ENCODE assay signal across 8 cellular contexts in genomic region chr2:197075754-197076337, GRCh38.
A peak's percentile ranks its signal among the peaks of the same experiment; 100 is the strongest.
DNase-seq lines count a peak whose midpoint lies in the region; ATAC-seq and TF ChIP-seq lines count a peak whose summit lies in the region.

No MANE protein-coding gene starts in this region.

- no peaks in the 10 kb centered on the region for H3K27me3 Mint-ChIP-seq in activated CD8-positive, alpha-beta T cell treated with anti-CD3 and anti-CD28 coated beads for 36 hours

- H3K4me3 ChIP-seq in BJ (ENCODE audit: low read depth, low read length): no peak overlapping the region
- H3K4me3 ChIP-seq in suprapubic skin: no peak overlapping the region

- peaks cover 45% of the 10 kb centered on the region for H3K4me1 Mint-ChIP-seq in activated CD8-positive, alpha-beta T cell treated with anti-CD3 and anti-CD28 coated beads for 36 hours (ENCODE audit: low read depth)

- H3K36me3 Mint-ChIP-seq in activated CD8-positive, alpha-beta T cell treated with anti-CD3 and anti-CD28 coated beads for 36 hours (ENCODE audit: low read depth): peaks cover 82% of the 10 kb centered on the region

- H3K36me3 ChIP-seq in BJ (ENCODE audit: control insufficient read depth, insufficient read depth, low read length) (no peaks in the 10 kb centered on the region), suprapubic skin (no peaks in the 10 kb centered on the region)

- H3K4me3 Mint-ChIP-seq in activated CD8-positive, alpha-beta T cell treated with anti-CD3 and anti-CD28 coated beads for 36 hours: no peak overlapping the region

- no peaks in the 10 kb centered on the region for H3K9me3 ChIP-seq in suprapubic skin

- peak; percentile 30; the same call in 1 of the 2 replicates for TF ChIP-seq CTCF in BJ (IDR thresholded peaks at IDR 0.05; ENCODE audit: insufficient read depth, low read depth, low read length)
- peak; percentile 19 for TF ChIP-seq CTCF in GM20000 (IDR thresholded peaks at IDR 0.05; ENCODE audit: extremely low read depth, missing control alignments)
- TF ChIP-seq CTCF in activated CD8-positive, alpha-beta T cell treated with anti-CD3 and anti-CD28 coated beads for 36 hours (IDR thresholded peaks at IDR 0.05): peak; percentile 62
- TF ChIP-seq CTCF in suprapubic skin (IDR thresholded peaks at IDR 0.05): no peak

- no peak overlapping the region for H3K27ac ChIP-seq in suprapubic skin

- WGBS in suprapubic skin: 90% methylated on average over 7 of the region's 7 CpGs

- peak; percentile 35 for ATAC-seq in activated CD8-positive, alpha-beta T cell treated with anti-CD3 and anti-CD28 coated beads for 36 hours
- ATAC-seq in GM21529 (IDR thresholded peaks at IDR 0.05; ENCODE audit: unreplicated experiment) (no peak), HG02678 (IDR thresholded peaks at IDR 0.05; ENCODE audit: unreplicated experiment) (no peak), HG03378 (IDR thresholded peaks at IDR 0.05; ENCODE audit: unreplicated experiment) (no peak)

- POLR2A ChIA-PET in BJ (lab: Charles Lee): no interaction called here
- POLR2A ChIA-PET in activated CD8-positive, alpha-beta T cell treated with anti-CD3 and anti-CD28 coated beads for 36 hours (lab: Charles Lee): interaction anchor here (0.6 kb wide), 2 partner anchors 100 to 175 kb away, joined by 3 to 4 read pairs; no protein-coding TSS in a partner anchor

- H3K27me3 ChIP-seq in BJ (ENCODE audit: control insufficient read depth, insufficient read depth, low read length): no peaks in the 10 kb centered on the region
- no peaks in the 10 kb centered on the region for H3K27me3 ChIP-seq in suprapubic skin

- no peak for TF ChIP-seq POLR2A in suprapubic skin (IDR thresholded peaks at IDR 0.05)

- peaks cover 10% of the 10 kb centered on the region for H3K4me1 ChIP-seq in suprapubic skin

- DNase-seq in BJ (ENCODE audit: low read depth): no peak
- DNase-seq in GM20000 (ENCODE audit: low spot score): no peak
- DNase-seq in activated CD8-positive, alpha-beta T cell treated with anti-CD3 and anti-CD28 coated beads for 36 hours: peak; percentile 20
- peak; percentile 31 for DNase-seq in iris pigment epithelial cell (ENCODE audit: low read depth)
- no peak for DNase-seq in suprapubic skin (ENCODE audit: low spot score in 2 of 2)

- H3K9me3 Mint-ChIP-seq in activated CD8-positive, alpha-beta T cell treated with anti-CD3 and anti-CD28 coated beads for 36 hours: peaks cover 6% of the 10 kb centered on the region

- H3K27ac Mint-ChIP-seq in activated CD8-positive, alpha-beta T cell treated with anti-CD3 and anti-CD28 coated beads for 36 hours: no peak overlapping the region

- intact Hi-C loops in activated CD8-positive, alpha-beta T cell treated with anti-CD3 and anti-CD28 coated beads for 36 hours (cut with micrococcal nuclease): no loop called here

- CTCF ChIA-PET in BJ (lab: Yijun Ruan, JAX): interaction anchor here (0.5 to 1.9 kb wide), 7 partner anchors 15 to 313 kb away, joined by 3 to 8 read pairs (median 3); no protein-coding TSS in a partner anchor
- CTCF ChIA-PET in activated CD8-positive, alpha-beta T cell treated with anti-CD3 and anti-CD28 coated beads for 36 hours (lab: Charles Lee): interaction anchor here (0.6 to 3.9 kb wide), 12 partner anchors 9 to 277 kb away, joined by 3 to 21 read pairs (median 4); partner anchors contain the start of gene GTF3C3

- TF ChIP-seq EP300 in suprapubic skin (IDR thresholded peaks at IDR 0.05): no peak

Comparison
In these comparisons a context has a peak if more than half of its experiments do, and no peak if none do; other contexts are left out.
1. DNase-seq: peak in activated CD8-positive, alpha-beta T cell treated with anti-CD3 and anti-CD28 coated beads for 36 hours (single experiment) and iris pigment epithelial cell (single experiment); none in BJ (single experiment), GM20000 (single experiment) and suprapubic skin (0 of 2).
2. CTCF ChIP-seq: peak in BJ (single experiment), GM20000 (single experiment) and activated CD8-positive, alpha-beta T cell treated with anti-CD3 and anti-CD28 coated beads for 36 hours (single experiment); none in suprapubic skin (0 of 2).